ENCODE assay signal across 34 cellular contexts in the genomic region with DNA sequence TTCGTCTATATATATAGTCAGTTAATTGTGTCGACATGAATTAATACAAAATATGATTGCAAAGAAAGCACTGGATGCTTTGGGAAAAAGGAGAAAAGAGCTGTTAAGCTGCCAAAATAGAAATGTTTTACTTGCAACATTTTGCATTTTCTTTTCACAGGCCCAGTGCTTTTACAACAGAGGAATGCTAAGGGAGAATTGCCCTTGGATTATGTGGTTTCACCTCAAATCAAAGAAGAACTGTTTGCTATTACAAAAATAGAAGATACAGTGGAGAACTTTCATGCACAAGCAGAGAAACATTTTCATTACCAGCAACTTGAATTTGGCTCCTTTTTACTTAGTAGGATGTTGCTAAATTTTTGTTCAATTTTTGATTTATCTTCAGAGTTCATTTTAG.
"Had no signal": no experiment of that assay in that cellular context is flagged by ENCODE, and none has a peak within 500 bp of the region (broad histone marks: within the 10 kb centered on the region; RNA-seq: fewer than 3 reads in every experiment).

No MANE protein-coding gene starts in this region.

- H3K27ac Mint-ChIP-seq: activated naive CD4-positive, alpha-beta T cell treated with anti-CD3 and anti-CD28 coated beads for 36 hours; activated T-helper 1 cell treated with anti-CD3 and anti-CD28 coated beads, Interleukin-12 subunit alpha, Interleukin-12 subunit beta, Interleukin-2, Interleukin-4 antibody, amounts not matched to agents 30 ng/mL and 10 ng/mL and 1 ng/mL, durations not matched to agents 14 hours and 24 hours and 36 hours; endodermal cell; mesothelial cell of epicardium; naive thymus-derived CD4-positive, alpha-beta T cell; stimulated activated memory B cell treated with anti-CD40 and anti-IgM and Interleukin-4, amounts not matched to agents 10 μg/mL and 1 μg/mL and 100 μg/mL, for 72 hours; stimulated activated naive CD8-positive, alpha-beta T cell treated with anti-CD3 and anti-CD28 coated beads, Interleukin-15, amount 100 ng/mL, for 72 hours; T-helper 1 cell treated with Interleukin-12 subunit alpha and Interleukin-12 subunit beta and Interleukin-4 antibody, amounts not matched to agents 30 μg/mL and 1 μg/mL, for 36 hours had no signal

- ATAC-seq: esophagus mucosa; gastroesophageal sphincter; naive thymus-derived CD4-positive, alpha-beta T cell; pancreas; stimulated activated memory B cell treated with anti-CD40 and anti-IgM and Interleukin-4, amounts not matched to agents 10 μg/mL and 1 μg/mL and 100 μg/mL, for 72 hours; stimulated activated naive CD8-positive, alpha-beta T cell treated with anti-CD3 and anti-CD28 coated beads, Interleukin-15, amount 100 ng/mL, for 72 hours; upper lobe of right lung had no signal

- H3K9me3 Mint-ChIP-seq: activated naive CD4-positive, alpha-beta T cell treated with anti-CD3 and anti-CD28 coated beads for 36 hours; activated T-helper 1 cell treated with anti-CD3 and anti-CD28 coated beads, Interleukin-12 subunit alpha, Interleukin-12 subunit beta, Interleukin-2, Interleukin-4 antibody, amounts not matched to agents 30 ng/mL and 10 ng/mL and 1 ng/mL, durations not matched to agents 14 hours and 24 hours and 36 hours; endodermal cell; immature natural killer cell; mesothelial cell of epicardium; naive thymus-derived CD4-positive, alpha-beta T cell; stimulated activated memory B cell treated with anti-CD40 and anti-IgM and Interleukin-4, amounts not matched to agents 10 μg/mL and 1 μg/mL and 100 μg/mL, for 72 hours; stimulated activated naive CD8-positive, alpha-beta T cell treated with anti-CD3 and anti-CD28 coated beads, Interleukin-15, amount 100 ng/mL, for 72 hours; T-helper 1 cell treated with Interleukin-12 subunit alpha and Interleukin-12 subunit beta and Interleukin-4 antibody, amounts not matched to agents 30 μg/mL and 1 μg/mL, for 36 hours had no signal

- H3K27me3 ChIP-seq: gastroesophageal sphincter, pancreas, sigmoid colon, tibial artery, upper lobe of right lung had no signal

- H3K27me3 Mint-ChIP-seq: naive thymus-derived CD4-positive, alpha-beta T cell; stimulated activated memory B cell treated with anti-CD40 and anti-IgM and Interleukin-4, amounts not matched to agents 10 μg/mL and 1 μg/mL and 100 μg/mL, for 72 hours; stimulated activated naive CD8-positive, alpha-beta T cell treated with anti-CD3 and anti-CD28 coated beads, Interleukin-15, amount 100 ng/mL, for 72 hours had no signal

- H3K36me3 Mint-ChIP-seq: mesothelial cell of epicardium had no signal

- H3K4me3 ChIP-seq: gastroesophageal sphincter, pancreas, prostate gland, sigmoid colon, smooth muscle cell, tibial artery, upper lobe of right lung had no signal

- DNase-seq: activated CD4-positive, alpha-beta T cell treated with anti-CD3 and anti-CD28 coated beads for 4 hours; activated CD4-positive, alpha-beta T cell treated with anti-CD3 and anti-CD28 coated beads, Interleukin-2, amount 50 U/mL, for 4 hours; activated CD8-positive, alpha-beta memory T cell treated with anti-CD3 and anti-CD28 coated beads for 24 hours; activated effector memory CD4-positive, alpha-beta T cell treated with anti-CD3 and anti-CD28 coated beads, Interleukin-2, amount 50 U/mL, for 16 hours; activated naive CD4-positive, alpha-beta T cell treated with anti-CD3 and anti-CD28 coated beads for 36 hours; anterior cingulate cortex; caudate nucleus; endodermal cell; head of caudate nucleus; hypothalamus; immature natural killer cell; naive thymus-derived CD4-positive, alpha-beta T cell; nucleus accumbens; pancreas; retina; sigmoid colon; stimulated activated CD4-positive, alpha-beta T cell treated with anti-CD3 and anti-CD28 coated beads, Interleukin-1b, Interleukin-23, amount 100 ng/mL, for 48 hours; stimulated activated CD4-positive, alpha-beta T cell treated with anti-CD3 and anti-CD28 coated beads, Interleukin-4, amount 100 ng/mL, for 4 hours; stimulated activated CD8-positive, alpha-beta memory T cell treated with anti-CD3 and anti-CD28 coated beads, Interleukin-4, amount 100 ng/mL, for 48 hours; stimulated activated naive CD8-positive, alpha-beta T cell treated with anti-CD3 and anti-CD28 coated beads, Interleukin-15, amount 100 ng/mL, for 72 hours; substantia nigra; SW 1271; T-helper 9 cell; tibial artery; upper lobe of right lung had no signal

- H3K27ac ChIP-seq: gastroesophageal sphincter, pancreas, prostate gland, sigmoid colon, tibial artery, upper lobe of right lung, VCaP had no signal

- H3K4me1 Mint-ChIP-seq: stimulated activated memory B cell treated with anti-CD40 and anti-IgM and Interleukin-4, amounts not matched to agents 10 μg/mL and 1 μg/mL and 100 μg/mL, for 72 hours; stimulated activated naive CD8-positive, alpha-beta T cell treated with anti-CD3 and anti-CD28 coated beads, Interleukin-15, amount 100 ng/mL, for 72 hours had no signal

- H3K4me3 Mint-ChIP-seq: activated naive CD4-positive, alpha-beta T cell treated with anti-CD3 and anti-CD28 coated beads for 36 hours; activated T-helper 1 cell treated with anti-CD3 and anti-CD28 coated beads, Interleukin-12 subunit alpha, Interleukin-12 subunit beta, Interleukin-2, Interleukin-4 antibody, amounts not matched to agents 30 ng/mL and 10 ng/mL and 1 ng/mL, durations not matched to agents 14 hours and 24 hours and 36 hours; endodermal cell; immature natural killer cell; mesothelial cell of epicardium; naive thymus-derived CD4-positive, alpha-beta T cell; stimulated activated memory B cell treated with anti-CD40 and anti-IgM and Interleukin-4, amounts not matched to agents 10 μg/mL and 1 μg/mL and 100 μg/mL, for 72 hours; stimulated activated naive CD8-positive, alpha-beta T cell treated with anti-CD3 and anti-CD28 coated beads, Interleukin-15, amount 100 ng/mL, for 72 hours; T-helper 1 cell treated with Interleukin-12 subunit alpha and Interleukin-12 subunit beta and Interleukin-4 antibody, amounts not matched to agents 30 μg/mL and 1 μg/mL, for 36 hours had no signal
